In the genomic region with DNA sequence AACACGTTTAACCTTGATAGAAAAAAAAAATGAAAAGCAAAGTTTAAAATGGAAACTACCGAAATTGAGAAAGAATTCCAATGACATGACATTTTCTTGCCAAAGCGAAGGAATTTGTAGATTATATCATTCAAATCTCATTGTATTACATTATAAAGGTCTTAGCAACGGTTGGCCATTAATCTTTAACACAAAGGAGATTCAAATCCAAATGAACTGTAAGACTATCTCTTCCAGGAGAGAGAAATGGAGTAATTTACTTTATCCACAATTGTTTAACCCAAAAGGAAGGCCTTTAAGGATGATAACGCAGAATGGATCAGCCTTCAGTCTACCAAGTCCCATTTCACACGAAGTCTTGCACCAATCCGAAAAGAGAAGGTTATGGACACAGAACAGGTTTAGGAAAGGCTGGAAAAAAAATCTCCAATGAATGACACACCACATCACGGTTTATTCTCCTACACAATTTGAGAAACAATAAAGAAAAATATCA, we compare ENCODE assay signal across 8 cellular contexts. TPM values are rescaled to one million over a fixed set of nuclear protein-coding genes. Genes with fewer than 3 reads are reported as not detected.
DNase-seq lines count a peak whose midpoint lies in the region; ATAC-seq and TF ChIP-seq lines count a peak whose summit lies in the region.

No MANE protein-coding gene starts in this region.

- WGBS in testis, 2 donors, result 12 to 15% methylated on average over 8 of the region's 8 CpGs

- peak overlapping the region; percentile 84 for H3K4me3 Mint-ChIP-seq in activated T-cell treated with anti-CD3 and anti-CD28 coated beads, Interleukin-2, amount 50 U/mL, for 4 hours
- H3K4me3 Mint-ChIP-seq in activated T-helper 1 cell treated with anti-CD3 and anti-CD28 coated beads, Interleukin-12 subunit alpha, Interleukin-12 subunit beta, Interleukin-2, Interleukin-4 antibody, amounts not matched to agents 30 ng/mL and 10 ng/mL and 1 ng/mL, durations not matched to agents 14 hours and 24 hours and 36 hours, result peak overlapping the region; percentile 87
- H3K4me3 Mint-ChIP-seq in immature natural killer cell, result peak overlapping the region; percentile 82 to 90 (median 84)

- H3K27ac ChIP-seq in testis, result peak overlapping the region; percentile 98 to 99

- no peak for TF ChIP-seq CTCF in testis (IDR thresholded peaks at IDR 0.05)

- DNase-seq in activated T-cell treated with anti-CD3 and anti-CD28 coated beads, Interleukin-2, amount 50 U/mL, for 4 hours, result no peak
- DNase-seq in activated T-cell treated with anti-CD3 and anti-CD28 coated beads, Interleukin-2, amount 50 U/mL, for 48 hours, result no peak
- no peak for DNase-seq in activated T-helper 1 cell treated with anti-CD3 and anti-CD28 coated beads, Interleukin-12 subunit alpha, Interleukin-12 subunit beta, Interleukin-2, Interleukin-4 antibody, amounts not matched to agents 30 ng/mL and 10 ng/mL and 1 ng/mL, durations not matched to agents 14 hours and 24 hours and 36 hours (ENCODE audit: low spot score)
- DNase-seq in immature natural killer cell (no peak), testis (no peak), ureter (ENCODE audit: low spot score) (no peak), DMS153 treated with DMSO at 0.1 percent for 48 hours (lab: John Stamatoyannopoulos, UW; ENCODE audit: unreplicated experiment) (no peak), nucleus accumbens (lab: John Stamatoyannopoulos, UW) (no peak)

- H3K27me3 ChIP-seq in testis, result no peaks in the 10 kb centered on the region

- H3K36me3 ChIP-seq in testis (ENCODE audit: low read depth, missing control alignments), result no peaks in the 10 kb centered on the region

- ATAC-seq in activated T-cell treated with anti-CD3 and anti-CD28 coated beads, Interleukin-2, amount 50 U/mL, for 4 hours, result no peak

- no peak overlapping the region for H3K27ac Mint-ChIP-seq in activated T-helper 1 cell treated with anti-CD3 and anti-CD28 coated beads, Interleukin-12 subunit alpha, Interleukin-12 subunit beta, Interleukin-2, Interleukin-4 antibody, amounts not matched to agents 30 ng/mL and 10 ng/mL and 1 ng/mL, durations not matched to agents 14 hours and 24 hours and 36 hours
- H3K27ac Mint-ChIP-seq in immature natural killer cell, result no peak overlapping the region

- H3K36me3 Mint-ChIP-seq in activated T-cell treated with anti-CD3 and anti-CD28 coated beads, Interleukin-2, amount 50 U/mL, for 4 hours (ENCODE audit: insufficient read depth), result no peaks in the 10 kb centered on the region
- H3K36me3 Mint-ChIP-seq in activated T-helper 1 cell treated with anti-CD3 and anti-CD28 coated beads, Interleukin-12 subunit alpha, Interleukin-12 subunit beta, Interleukin-2, Interleukin-4 antibody, amounts not matched to agents 30 ng/mL and 10 ng/mL and 1 ng/mL, durations not matched to agents 14 hours and 24 hours and 36 hours (ENCODE audit: low read depth), result no peaks in the 10 kb centered on the region
- no peaks in the 10 kb centered on the region for H3K36me3 Mint-ChIP-seq in immature natural killer cell

- H3K4me1 Mint-ChIP-seq in activated T-cell treated with anti-CD3 and anti-CD28 coated beads, Interleukin-2, amount 50 U/mL, for 4 hours (ENCODE audit: low read depth), result peaks cover 15% of the 10 kb centered on the region
- peaks cover 16% of the 10 kb centered on the region for H3K4me1 Mint-ChIP-seq in activated T-helper 1 cell treated with anti-CD3 and anti-CD28 coated beads, Interleukin-12 subunit alpha, Interleukin-12 subunit beta, Interleukin-2, Interleukin-4 antibody, amounts not matched to agents 30 ng/mL and 10 ng/mL and 1 ng/mL, durations not matched to agents 14 hours and 24 hours and 36 hours (ENCODE audit: low read depth)
- H3K4me1 Mint-ChIP-seq in immature natural killer cell, result peaks cover 12 to 15% of the 10 kb centered on the region in 2 donors

- H3K27me3 Mint-ChIP-seq in activated T-cell treated with anti-CD3 and anti-CD28 coated beads, Interleukin-2, amount 50 U/mL, for 4 hours (ENCODE audit: low read depth), result peaks cover 33% of the 10 kb centered on the region
- peaks cover 73% of the 10 kb centered on the region for H3K27me3 Mint-ChIP-seq in activated T-helper 1 cell treated with anti-CD3 and anti-CD28 coated beads, Interleukin-12 subunit alpha, Interleukin-12 subunit beta, Interleukin-2, Interleukin-4 antibody, amounts not matched to agents 30 ng/mL and 10 ng/mL and 1 ng/mL, durations not matched to agents 14 hours and 24 hours and 36 hours (ENCODE audit: insufficient read depth)
- peaks cover 19 to 36% (median 20%) of the 10 kb centered on the region in 3 donors for H3K27me3 Mint-ChIP-seq in immature natural killer cell (ENCODE audit: low read depth in 3 of 3)

- H3K9me3 Mint-ChIP-seq in activated T-cell treated with anti-CD3 and anti-CD28 coated beads, Interleukin-2, amount 50 U/mL, for 4 hours, result no peaks in the 10 kb centered on the region
- H3K9me3 Mint-ChIP-seq in activated T-helper 1 cell treated with anti-CD3 and anti-CD28 coated beads, Interleukin-12 subunit alpha, Interleukin-12 subunit beta, Interleukin-2, Interleukin-4 antibody, amounts not matched to agents 30 ng/mL and 10 ng/mL and 1 ng/mL, durations not matched to agents 14 hours and 24 hours and 36 hours, result no peaks in the 10 kb centered on the region
- no peaks in the 10 kb centered on the region for H3K9me3 Mint-ChIP-seq in immature natural killer cell

- H3K4me3 ChIP-seq in testis, result peak overlapping the region; percentile 80 to 96

- no peaks in the 10 kb centered on the region for H3K9me3 ChIP-seq in testis

- intact Hi-C loops in activated T-helper 1 cell treated with anti-CD3 and anti-CD28 coated beads, Interleukin-12 subunit alpha, Interleukin-12 subunit beta, Interleukin-2, Interleukin-4 antibody, amounts not matched to agents 30 ng/mL and 10 ng/mL and 1 ng/mL, durations not matched to agents 14 hours and 24 hours and 36 hours (cut with micrococcal nuclease), result loop anchor here (10.0 kb wide), 1 partner anchor 273 kb away; the partner anchor contains the start of gene PYCR2
- intact Hi-C loops in testis (cut with DNase I; ENCODE audit: low total_unique reads), result loop anchor here (10.0 kb wide), 1 partner anchor 123 kb away; the partner anchor contains the start of gene SRP9

- TF ChIP-seq POLR2A in testis (IDR thresholded peaks at IDR 0.05), result no peak

- peaks cover 18% of the 10 kb centered on the region for H3K4me1 ChIP-seq in testis

RNA-seq across cellular contexts. Expression of gene ENAH, which starts 1.5 kb away (rescaled TPM):
- total RNA-seq in activated T-cell treated with anti-CD3 and anti-CD28 coated beads, Interleukin-2, amount 50 U/mL, for 4 hours, result 1 to 10 TPM in 2 of 3 donors, under 1 TPM in 1; 0.90 to 1.3 (median 1.1) TPM
- total RNA-seq in activated T-helper 1 cell treated with anti-CD3 and anti-CD28 coated beads, Interleukin-12 subunit alpha, Interleukin-12 subunit beta, Interleukin-2, Interleukin-4 antibody, amounts not matched to agents 30 ng/mL and 10 ng/mL and 1 ng/mL, durations not matched to agents 14 hours and 24 hours and 36 hours, result 0.05 and 0.23 TPM in 2 replicates
- under 1 TPM in 1 of 3 donors, not detected in 2; 0.24 TPM for polyA plus RNA-seq in immature natural killer cell
- 100 to 1,000 TPM; 122 to 132 TPM for total RNA-seq in testis
- polyA plus RNA-seq in testis (ENCODE audit: insufficient read depth, low read depth, low replicate concordance), result 84.3 TPM
- total RNA-seq in ureter, result 104 TPM

Comparison
In these comparisons a context has a peak if more than half of its experiments do, and no peak if none do; other contexts are left out.
1. RNA of gene ENAH, which starts 1.5 kb away (total RNA-seq): 122 to 132 TPM in testis and 104 TPM in ureter (single experiment); 0.90 to 1.3 TPM in activated T-cell treated with anti-CD3 and anti-CD28 coated beads, Interleukin-2, amount 50 U/mL, for 4 hours and 0.05 to 0.23 TPM in activated T-helper 1 cell treated with anti-CD3 and anti-CD28 coated beads, Interleukin-12 subunit alpha, Interleukin-12 subunit beta, Interleukin-2, Interleukin-4 antibody, amounts not matched to agents 30 ng/mL and 10 ng/mL and 1 ng/mL, durations not matched to agents 14 hours and 24 hours and 36 hours; every median in the first group is over 10 times any median in the second.
2. Peak in every context shown above with its lines, with median percentiles within 50 percentile points of each other: H3K4me3 Mint-ChIP-seq.